Comparison of ENCODE assay signal across 12 cellular contexts in genomic region chr20:21027569-21027968, GRCh38.
A peak's percentile ranks its signal among the peaks of the same experiment; 100 is the strongest.
DNase-seq lines count a peak whose midpoint lies in the region; ATAC-seq, FAIRE-seq and TF ChIP-seq lines count a peak whose summit lies in the region.
"Had no signal": no experiment of that assay in that cellular context is flagged by ENCODE, and none has a peak within 500 bp of the region (broad histone marks: within the 10 kb centered on the region; RNA-seq: fewer than 3 reads in every experiment).

No MANE protein-coding gene starts in this region.

- ATAC-seq in RWPE2 (ENCODE audit: low read depth) (peak; percentile 50; the same call in 1 of the 3 replicates), GM19351 (IDR thresholded peaks at IDR 0.05; ENCODE audit: unreplicated experiment) (no peak)

- no peaks in the 10 kb centered on the region for H3K4me1 ChIP-seq in RWPE2 (ENCODE audit: insufficient read depth, poor library complexity, severe bottlenecking)
- H3K4me1 ChIP-seq: esophagus squamous epithelium, left ventricle myocardium inferior had no signal

- no peak for TF ChIP-seq POLR2A in GM12892 (IDR thresholded peaks at IDR 0.05; ENCODE audit: low read depth, low read length)

- FAIRE-seq in GM12892 (lab: Jason Lieb, UNC): no peak
- FAIRE-seq: astrocyte had no signal

- no peaks in the 10 kb centered on the region for H3K9me3 ChIP-seq in RWPE2 (ENCODE audit: severe bottlenecking)
- H3K9me3 ChIP-seq: esophagus squamous epithelium, left ventricle myocardium inferior had no signal

- H3K27ac ChIP-seq in RWPE2 (ENCODE audit: poor library complexity, severe bottlenecking): no peak overlapping the region
- no peak overlapping the region for H3K27ac ChIP-seq in substantia nigra (ENCODE audit: low read depth, low read length, poor library complexity, severe bottlenecking)
- H3K27ac ChIP-seq: esophagus squamous epithelium, left ventricle myocardium inferior had no signal

- DNase-seq in EL (peak; percentile 29), HK-2 (ENCODE audit: unreplicated experiment) (peak; percentile 7), RWPE2 (ENCODE audit: low spot score) (no peak), kidney tubule cell (ENCODE audit: low spot score) (peak; percentile 25), substantia nigra (lab: John Stamatoyannopoulos, UW) (no peak), GM12892 (ENCODE audit: insufficient read length) (no peak)
- DNase-seq: esophagus squamous epithelium, left ventricle myocardium inferior, MM.1S, retina had no signal

- no peak overlapping the region for H3K4me3 ChIP-seq in RWPE2 (ENCODE audit: severe bottlenecking)
- H3K4me3 ChIP-seq: esophagus squamous epithelium, left ventricle myocardium inferior had no signal

- H3K27me3 ChIP-seq in RWPE2 (ENCODE audit: insufficient read depth, poor library complexity, severe bottlenecking): peaks cover 4% of the 10 kb centered on the region

- TF ChIP-seq CTCF in RWPE2 (IDR thresholded peaks at IDR 0.05; ENCODE audit: poor library complexity, severe bottlenecking): peak; percentile 9

- H3K36me3 ChIP-seq in RWPE2 (ENCODE audit: low read depth): no peaks in the 10 kb centered on the region
- H3K36me3 ChIP-seq: esophagus squamous epithelium, left ventricle myocardium inferior had no signal

Comparison
In these comparisons a context has a peak if more than half of its experiments do, and no peak if none do; other contexts are left out.
1. DNase-seq: peak in EL (single experiment), HK-2 (single experiment) and kidney tubule cell (single experiment); none in RWPE2 (single experiment), substantia nigra (0 of 49) and GM12892 (single experiment).